ENCODE assay signal across 9 cellular contexts in genomic region chr2:149561309-149561926, GRCh38. TPM values are rescaled to one million over a fixed set of nuclear protein-coding genes. Genes with fewer than 3 reads are reported as not detected.
DNase-seq lines count a peak whose midpoint lies in the region; ATAC-seq, FAIRE-seq and TF ChIP-seq lines count a peak whose summit lies in the region.
"Had no signal": no experiment of that assay in that cellular context is flagged by ENCODE, and none has a peak within 500 bp of the region (broad histone marks: within the 10 kb centered on the region; RNA-seq: fewer than 3 reads in every experiment).

No MANE protein-coding gene starts in this region.

- ATAC-seq in naive B cell (ENCODE audit: low read depth in 2 of 2) (no peak), HG02938 (IDR thresholded peaks at IDR 0.05; ENCODE audit: unreplicated experiment) (no peak)

- H3K4me3 Mint-ChIP-seq in naive B cell = no peak overlapping the region

- H3K9me3 ChIP-seq in GM23248 (ENCODE audit: low read depth) = no peaks in the 10 kb centered on the region

- no peak overlapping the region for H3K27ac Mint-ChIP-seq in naive B cell

- peaks cover 0 to 11% (median 5%) of the 10 kb centered on the region in 3 donors for H3K27me3 Mint-ChIP-seq in naive B cell

- H2AFZ ChIP-seq in GM23248 = no peak overlapping the region

- intact Hi-C loops in dorsolateral prefrontal cortex (cut with DNase I) = loop anchor here (2.0 to 10.0 kb wide), 3 partner anchors 544 to 1627 kb away; no protein-coding TSS in a partner anchor

- no peaks in the 10 kb centered on the region for H3K36me3 ChIP-seq in GM23248 (ENCODE audit: low read depth)

- no peak overlapping the region for H3K4me2 ChIP-seq in GM23248 (ENCODE audit: unreplicated experiment)

- H3K9me3 Mint-ChIP-seq in naive B cell = no peaks in the 10 kb centered on the region

- peaks cover 0 to 11% (median 7%) of the 10 kb centered on the region in 3 donors for H3K4me1 Mint-ChIP-seq in naive B cell

- H3K27ac ChIP-seq in GM23248 = no peak overlapping the region
- no peak overlapping the region for H3K27ac ChIP-seq in dorsolateral prefrontal cortex
- H3K27ac ChIP-seq: skin epidermis had no signal

- H3K9me2 ChIP-seq in GM23248 (ENCODE audit: insufficient read depth) = no peaks in the 10 kb centered on the region

- H3F3A ChIP-seq in GM23248 (ENCODE audit: insufficient read depth) = peaks cover 49% of the 10 kb centered on the region

- H3K79me2 ChIP-seq in GM23248 (ENCODE audit: insufficient read depth) = no peaks in the 10 kb centered on the region

- TF ChIP-seq CTCF in D721Med (IDR thresholded peaks at IDR 0.05; ENCODE audit: insufficient read depth, missing control alignments) (peak; percentile 87), dorsolateral prefrontal cortex (IDR thresholded peaks at IDR 0.05 in 54 of 56, conservative IDR thresholded peaks at IDR 0.05 in 2 of 56; ENCODE audit: low read depth in 1 of 56, partially characterized antibody in 56 of 56) (peak; percentile 78 to 99 (median 93))

- no peak overlapping the region for H3K9ac ChIP-seq in GM23248

- peak; percentile 6 for FAIRE-seq in D721Med (lab: Jason Lieb, UNC)

- H3K4me3 ChIP-seq in GM23248 (no peak overlapping the region), dorsolateral prefrontal cortex (no peak overlapping the region)
- H3K4me3 ChIP-seq: skin epidermis had no signal

- in situ Hi-C loops in GM23248 (cut with MboI) = loop anchor here (5.0 to 25.0 kb wide), 3 partner anchors 224 to 924 kb away; partner anchors contain the start of genes EPC2 and LYPD6

- DNase-seq in D721Med (ENCODE audit: insufficient read length, low spot score) = no peak
- peak; percentile 42 for DNase-seq in GM23248
- DNase-seq in NOMO-1 treated with DMSO at 0.1 percent for 48 hours (lab: John Stamatoyannopoulos, UW; ENCODE audit: unreplicated experiment) = peak; percentile 45
- no peak for DNase-seq in dorsolateral prefrontal cortex
- peak; percentile 28 for DNase-seq in naive B cell
- no peak for DNase-seq in COLO829 (ENCODE audit: low spot score)
- DNase-seq in T1000 (lab: John Stamatoyannopoulos, UW) = no peak

- no peaks in the 10 kb centered on the region for H3K36me3 Mint-ChIP-seq in naive B cell

- peaks cover 13% of the 10 kb centered on the region for H3K4me1 ChIP-seq in GM23248 (ENCODE audit: insufficient read depth)

- no peaks in the 10 kb centered on the region for H4K20me1 ChIP-seq in GM23248 (ENCODE audit: insufficient read depth)

- H3K27me3 ChIP-seq in GM23248 (replicated peaks; ENCODE audit: insufficient read depth) (no peaks in the 10 kb centered on the region), dorsolateral prefrontal cortex (no peaks in the 10 kb centered on the region)

RNA-seq across cellular contexts. Expression of gene MMADHC, which starts 26.2 kb away (rescaled TPM):
- 143 and 156 TPM in 2 replicates for total RNA-seq in GM23248 (2014; rRNA removed; shearing (Covaris generic))
- 192 and 195 TPM in 2 replicates for polyA plus RNA-seq in GM23248 (2016; fragmentation: Nextera tagmentation; extraction: Ambion mirVana)
- total RNA-seq in dorsolateral prefrontal cortex = 10 to 100 TPM; 27.6 to 60.1 (median 44.0) TPM
- polyA plus RNA-seq in naive B cell (ENCODE audit: low read depth in 6 of 6) = 100 to 1,000 TPM; 100 to 164 (median 137) TPM

Comparison
In these comparisons a context has a peak if more than half of its experiments do, and no peak if none do; other contexts are left out.
1. DNase-seq: peak in GM23248 (single experiment), NOMO-1 treated with DMSO at 0.1 percent for 48 hours (single experiment) and naive B cell (single experiment); none in D721Med (single experiment), dorsolateral prefrontal cortex (0 of 10), COLO829 (single experiment) and T1000 (single experiment).